14 cellular contexts compared by ENCODE assay signal in genomic region chr22:42022162-42022847, GRCh38. TPM values are rescaled to one million over a fixed set of nuclear protein-coding genes. Genes with fewer than 3 reads are reported as not detected.
DNase-seq lines count a peak whose midpoint lies in the region; ATAC-seq and TF ChIP-seq lines count a peak whose summit lies in the region.
"Had no signal": no experiment of that assay in that cellular context is flagged by ENCODE, and none has a peak within 500 bp of the region (broad histone marks: within the 10 kb centered on the region; RNA-seq: fewer than 3 reads in every experiment).

No MANE protein-coding gene starts in this region.

- DNase-seq in GM12864 (ENCODE audit: low read depth) (peak; percentile 58), PC-9 (peak; percentile 28 to 89), esophagus squamous epithelium (lab: John Stamatoyannopoulos, UW) (no peak), ecto neural progenitor cell (ENCODE audit: low spot score) (no peak), upper lobe of left lung (no peak), cardiac septum (ENCODE audit: low spot score) (no peak)
- DNase-seq: activated naive CD4-positive, alpha-beta T cell; Caco-2; left cardiac atrium; NCI-H1417 treated with DMSO at 0.1 percent for 48 hours; NK-92 treated with Interleukin-12 subunit alpha and Interleukin-12 subunit beta, amount 100 ng/mL, for 24 hours had no signal

- TF ChIP-seq CTCF in GM12864 (IDR thresholded peaks at IDR 0.05; ENCODE audit: low read depth, low read length, missing control alignments), result no peak
- no peak for TF ChIP-seq CTCF in PC-9 (conservative IDR thresholded peaks at IDR 0.05)
- TF ChIP-seq CTCF in esophagus squamous epithelium (IDR thresholded peaks at IDR 0.05), result no peak
- TF ChIP-seq CTCF in upper lobe of left lung (IDR thresholded peaks at IDR 0.05), result no peak

- H3K36me3 ChIP-seq in PC-9 (ENCODE audit: low read depth), result no peaks in the 10 kb centered on the region
- no peaks in the 10 kb centered on the region for H3K36me3 ChIP-seq in esophagus squamous epithelium
- H3K36me3 ChIP-seq in upper lobe of left lung, result no peaks in the 10 kb centered on the region

- H3K4me3 ChIP-seq in GM12864 (ENCODE audit: low read depth, low read length), result no peak overlapping the region
- H3K4me3 ChIP-seq in PC-9, result no peak overlapping the region
- no peak overlapping the region for H3K4me3 ChIP-seq in esophagus squamous epithelium
- no peak overlapping the region for H3K4me3 ChIP-seq in upper lobe of left lung
- H3K4me3 ChIP-seq: coronary artery had no signal

- no peak for TF ChIP-seq EP300 in upper lobe of left lung (IDR thresholded peaks at IDR 0.05)

- H3K27ac ChIP-seq in PC-9 (peak overlapping the region; percentile 90), esophagus squamous epithelium (peak overlapping the region in 3 of 4 donors; percentile 37 to 60 (median 53)), upper lobe of left lung (no peak overlapping the region)
- H3K27ac ChIP-seq: coronary artery had no signal

- ATAC-seq in GM21367 (IDR thresholded peaks at IDR 0.05; ENCODE audit: unreplicated experiment) (peak; percentile 37), upper lobe of left lung (ENCODE audit: low FRiP score in 2 of 2) (no peak), GM21825 (IDR thresholded peaks at IDR 0.05; ENCODE audit: unreplicated experiment) (no peak)
- ATAC-seq: left cardiac atrium had no signal

- H3K27me3 ChIP-seq in PC-9 (ENCODE audit: insufficient read depth, low read depth), result no peaks in the 10 kb centered on the region
- no peaks in the 10 kb centered on the region for H3K27me3 ChIP-seq in esophagus squamous epithelium
- H3K27me3 ChIP-seq in upper lobe of left lung, result no peaks in the 10 kb centered on the region

- H2AFZ ChIP-seq in PC-9, result peak overlapping the region; percentile 74; the same call in 1 of the 2 replicates

- POLR2A ChIA-PET in PC-9 (lab: Charles Lee; ENCODE audit: unreplicated experiment), result no interaction called here

- H3K79me2 ChIP-seq in PC-9 (ENCODE audit: low read depth), result no peaks in the 10 kb centered on the region

- H3K4me1 ChIP-seq in PC-9 (replicated peaks; ENCODE audit: insufficient read depth) (peaks cover 19% of the 10 kb centered on the region), esophagus squamous epithelium (peaks cover 0 to 5% (median 0%) of the 10 kb centered on the region in 3 donors), upper lobe of left lung (peaks cover 0 to 5% (median 0%) of the 10 kb centered on the region in 4 donors)

- peak overlapping the region; percentile 62 for H3K4me2 ChIP-seq in PC-9

- no peaks in the 10 kb centered on the region for H3K9me2 ChIP-seq in PC-9 (ENCODE audit: insufficient read depth)

- no peaks in the 10 kb centered on the region for H4K20me1 ChIP-seq in PC-9 (ENCODE audit: insufficient read depth)

- H3K9me3 ChIP-seq in PC-9 (ENCODE audit: insufficient read depth, low read depth), result no peaks in the 10 kb centered on the region
- H3K9me3 ChIP-seq in esophagus squamous epithelium, result no peaks in the 10 kb centered on the region
- no peaks in the 10 kb centered on the region for H3K9me3 ChIP-seq in upper lobe of left lung
- H3K9me3 ChIP-seq: Caco-2 had no signal

- intact Hi-C loops in PC-9 (cut with micrococcal nuclease; ENCODE audit: unreplicated experiment), result loop anchor here (1.0 kb wide), 1 partner anchor 23 kb away; no protein-coding TSS in a partner anchor
- intact Hi-C loops in esophagus squamous epithelium (cut with DNase I), result no loop called here
- intact Hi-C loops in cardiac septum (cut with DNase I), result no loop called here

- peaks cover 5% of the 10 kb centered on the region; the same call in 1 of the 2 replicates for H3F3A ChIP-seq in PC-9 (ENCODE audit: insufficient read depth, low read depth)

- CTCF ChIA-PET in PC-9 (lab: Charles Lee), result no interaction called here

- BruUV-seq in PC-9 (replicated peaks; lab: Mats Ljungman, UMichigan), result no TSS peak

- TF ChIP-seq POLR2A in esophagus squamous epithelium (IDR thresholded peaks at IDR 0.05) (no peak), upper lobe of left lung (IDR thresholded peaks at IDR 0.05) (no peak)

- WGBS in esophagus squamous epithelium, 2 donors, result 45 to 67% methylated on average over 2 of the region's 2 CpGs
- 37 to 69% methylated on average over 2 of the region's 2 CpGs for WGBS in upper lobe of left lung, 2 donors

RNA-seq across cellular contexts. Expression of gene WBP2NL, which starts 23.7 kb away (rescaled TPM):
- total RNA-seq in PC-9 (2021) (7.1 and 12.2 TPM in 2 replicates), esophagus squamous epithelium (under 1 TPM in 2 of 4 donors, not detected in 2; 0.08 to 0.95 TPM), upper lobe of left lung (1 to 10 TPM in 4 of 6 donors, under 1 TPM in 2; 0.74 to 6.8 (median 2.0) TPM), cardiac septum (0.73 TPM)

RNA-seq across cellular contexts. Expression of gene NAGA, which starts 48.3 kb away (rescaled TPM):
- total RNA-seq in PC-9 (2021) (13.8 and 15.9 TPM in 2 replicates), esophagus squamous epithelium (10 to 100 TPM; 14.9 to 24.8 (median 19.9) TPM), upper lobe of left lung (10 to 100 TPM; 25.5 to 42.3 (median 34.4) TPM), cardiac septum (11.2 TPM)

RNA-seq across cellular contexts. Expression of gene PHETA2, which starts 51.7 kb away (rescaled TPM):
- total RNA-seq in PC-9 (2021) (4.5 TPM in 2 replicates), esophagus squamous epithelium (10 to 100 TPM in 2 of 4 donors, 1 to 10 TPM in 2; 6.3 to 14.5 (median 9.5) TPM), upper lobe of left lung (10 to 100 TPM in 5 of 6 donors, 1 to 10 TPM in 1; 7.3 to 18.5 (median 13.6) TPM), cardiac septum (4.5 TPM)

RNA-seq across cellular contexts. Expression of gene SEPTIN3, which starts 53.1 kb away (rescaled TPM):
- total RNA-seq in PC-9 (2021) (1.2 and 1.5 TPM in 2 replicates), esophagus squamous epithelium (1 to 10 TPM in 1 of 4 donors, under 1 TPM in 3; 0.04 to 1.1 (median 0.34) TPM), upper lobe of left lung (1 to 10 TPM in 5 of 6 donors, under 1 TPM in 1; 0.79 to 1.6 (median 1.3) TPM), cardiac septum (not detected)

RNA-seq across cellular contexts. Expression of gene SMDT1, which starts 57.2 kb away (rescaled TPM):
- 55.3 and 72.8 TPM in 2 replicates for total RNA-seq in PC-9 (2021)
- 10 to 100 TPM in 1 of 4 donors, 1 to 10 TPM in 3; 4.9 to 15.4 (median 8.6) TPM for total RNA-seq in esophagus squamous epithelium
- total RNA-seq in upper lobe of left lung, result 100 to 1,000 TPM in 1 of 6 donors, 10 to 100 TPM in 5; 11.2 to 135 (median 27.2) TPM
- total RNA-seq in cardiac septum, result 123 TPM

Comparison
In these comparisons a context has a peak if more than half of its experiments do, and no peak if none do; other contexts are left out.
1. DNase-seq: peak in GM12864 (single experiment) and PC-9 (2 of 2); none in esophagus squamous epithelium (single experiment), ecto neural progenitor cell (single experiment), upper lobe of left lung (0 of 2) and cardiac septum (single experiment).
2. H3K27ac ChIP-seq: peak in PC-9 (single experiment) and esophagus squamous epithelium (3 of 4); none in upper lobe of left lung (0 of 4).